ENCODE assay signal across 20 cellular contexts in genomic region chr16:87454391-87454790, GRCh38. TPM values are rescaled to one million over a fixed set of nuclear protein-coding genes. Genes with fewer than 3 reads are reported as not detected.
DNase-seq lines count a peak whose midpoint lies in the region; ATAC-seq, FAIRE-seq and TF ChIP-seq lines count a peak whose summit lies in the region.
"Had no signal": no experiment of that assay in that cellular context is flagged by ENCODE, and none has a peak within 500 bp of the region (broad histone marks: within the 10 kb centered on the region; RNA-seq: fewer than 3 reads in every experiment).

No MANE protein-coding gene starts in this region.

- H2BK120ac ChIP-seq in IMR-90 (ENCODE audit: low read depth, low read length): no peak overlapping the region

- H4K5ac ChIP-seq in IMR-90 (ENCODE audit: low read depth, low read length): no peak overlapping the region

- H3K4ac ChIP-seq in IMR-90 (ENCODE audit: low read depth, low read length): no peak overlapping the region

- H4K91ac ChIP-seq in IMR-90 (ENCODE audit: insufficient read depth, low read depth, low read length): no peak overlapping the region

- TF ChIP-seq EP300 in A549 (IDR thresholded peaks at IDR 0.05): no peak

- no peaks in the 10 kb centered on the region for H3K9me3 ChIP-seq in A549
- no peaks in the 10 kb centered on the region for H3K9me3 ChIP-seq in IMR-90 (ENCODE audit: control insufficient read depth, insufficient read depth, low read length)
- no peaks in the 10 kb centered on the region for H3K9me3 ChIP-seq in liver (ENCODE audit: control insufficient read depth in 4 of 4, low read length in 3 of 4)
- H3K9me3 ChIP-seq: Caco-2 had no signal

- H3K27me3 ChIP-seq in IMR-90 (ENCODE audit: control insufficient read depth, insufficient read depth, low read length) (no peaks in the 10 kb centered on the region), liver (ENCODE audit: control insufficient read depth in 4 of 4, insufficient read depth in 4 of 4, low read length in 3 of 4) (no peaks in the 10 kb centered on the region), foreskin keratinocyte (no peaks in the 10 kb centered on the region)

- H3K9me3 Mint-ChIP-seq in activated naive CD4-positive, alpha-beta T cell treated with anti-CD3 and anti-CD28 coated beads, Interleukin-2, amount 50 U/mL, for 24 hours: no peaks in the 10 kb centered on the region
- H3K9me3 Mint-ChIP-seq: CD8-positive, alpha-beta T cell had no signal

- H2BK15ac ChIP-seq in IMR-90 (ENCODE audit: low read depth, low read length): peak overlapping the region; percentile 46; the same call in 1 of the 3 replicates

- H3K4me3 ChIP-seq in A549 (no peak overlapping the region), IMR-90 (ENCODE audit: insufficient read depth, low read depth, low read length) (no peak overlapping the region), liver (ENCODE audit: low read depth in 1 of 3, low read length in 3 of 3) (no peak overlapping the region)
- H3K4me3 ChIP-seq: GM23248 had no signal

- peaks cover 14% of the 10 kb centered on the region for H4K20me1 ChIP-seq in IMR-90 (ENCODE audit: insufficient read depth, low read length)

- H3K79me1 ChIP-seq in IMR-90 (ENCODE audit: low read depth in 1 of 2, low read length in 2 of 2): peaks cover 20 to 70% of the 10 kb centered on the region in 2 experiments

- no peak overlapping the region for H2AFZ ChIP-seq in IMR-90 (replicated peaks; ENCODE audit: low read length, poor library complexity)
- H2AFZ ChIP-seq: GM23248 had no signal

- TF ChIP-seq CTCF in A549 (IDR thresholded peaks at IDR 0.05) (no peak), IMR-90 (conservative IDR thresholded peaks at IDR 0.05; ENCODE audit: low read depth, low read length) (no peak), liver (IDR thresholded peaks at IDR 0.05; ENCODE audit: low read depth, low read length, missing input control) (no peak), foreskin keratinocyte (conservative IDR thresholded peaks at IDR 0.05) (no peak)

- no peak overlapping the region for H3K56ac ChIP-seq in IMR-90 (ENCODE audit: extremely low read depth, insufficient read depth, low read length)

- H3K36me3 ChIP-seq in IMR-90 (ENCODE audit: control insufficient read depth, insufficient read depth, low read length) (peaks cover 26% of the 10 kb centered on the region), liver (ENCODE audit: control insufficient read depth in 4 of 4, insufficient read depth in 3 of 4, low read depth in 1 of 4, low read length in 3 of 4) (peaks cover 3 to 39% (median 21%) of the 10 kb centered on the region in 4 donors)

- TF ChIP-seq POLR2A in A549 (IDR thresholded peaks at IDR 0.05; ENCODE audit: low read length) (no peak), IMR-90 (IDR thresholded peaks at IDR 0.05; ENCODE audit: low read depth, low read length) (no peak)

- BruUV-seq in IMR-90 (replicated peaks; lab: Mats Ljungman, UMichigan): no TSS peak

- H3K4me2 ChIP-seq in A549 (no peak overlapping the region), IMR-90 (ENCODE audit: low read depth, low read length) (no peak overlapping the region)

- ATAC-seq in A549 (no peak), IMR-90 (ENCODE audit: low read depth) (no peak), GM21723 (IDR thresholded peaks at IDR 0.05; ENCODE audit: unreplicated experiment) (no peak), GM21360 (IDR thresholded peaks at IDR 0.05; ENCODE audit: unreplicated experiment) (no peak), foreskin keratinocyte (no peak)
- ATAC-seq: CD8-positive, alpha-beta T cell had no signal

- DNase-seq in activated naive CD4-positive, alpha-beta T cell treated with anti-CD3 and anti-CD28 coated beads, Interleukin-2, amount 50 U/mL, for 16 hours: no peak
- no peak for DNase-seq in A549 (ENCODE audit: low read depth in 1 of 2, low spot score in 1 of 2)
- no peak for DNase-seq in IMR-90
- DNase-seq in foreskin keratinocyte: no peak
- DNase-seq: 8988T; C1 segment of cervical spinal cord; Caco-2; CD8-positive, alpha-beta T cell; DMS153; DND-41; GM23248; H7; HCEC 1CT had no signal

- H3K4me1 ChIP-seq in A549 (peaks cover 16% of the 10 kb centered on the region), IMR-90 (ENCODE audit: control insufficient read depth, insufficient read depth, low read length) (peaks cover 17% of the 10 kb centered on the region), liver (ENCODE audit: control insufficient read depth in 4 of 4, insufficient read depth in 4 of 4, low read length in 3 of 4) (peaks cover 0 to 19% (median 9%) of the 10 kb centered on the region in 4 donors), foreskin keratinocyte (peaks cover 17% of the 10 kb centered on the region)

- H3K23ac ChIP-seq in IMR-90 (ENCODE audit: low read depth, low read length): no peak overlapping the region

- H3K4me3 Mint-ChIP-seq in activated naive CD4-positive, alpha-beta T cell treated with anti-CD3 and anti-CD28 coated beads, Interleukin-2, amount 50 U/mL, for 24 hours: no peak overlapping the region
- H3K4me3 Mint-ChIP-seq: CD8-positive, alpha-beta T cell had no signal

- H3K4me1 Mint-ChIP-seq in activated naive CD4-positive, alpha-beta T cell treated with anti-CD3 and anti-CD28 coated beads, Interleukin-2, amount 50 U/mL, for 24 hours: peaks cover 31% of the 10 kb centered on the region

- H3K18ac ChIP-seq in IMR-90 (ENCODE audit: low read depth, low read length): no peak overlapping the region

- H3K14ac ChIP-seq in IMR-90 (replicated peaks; ENCODE audit: low read depth, low read length): no peak overlapping the region

- dilution Hi-C loops in IMR-90 (cut with HindIII; ENCODE audit: low sequenced_read_pairs, unreplicated experiment): no loop called here

- intact Hi-C loops in IMR-90 (cut with micrococcal nuclease): no loop called here

- H3K9me1 ChIP-seq in IMR-90 (ENCODE audit: insufficient read depth, low read length): peaks cover 21% of the 10 kb centered on the region

- CTCF ChIA-PET in A549 (lab: Yijun Ruan, JAX): interaction anchor here (0.7 to 4.9 kb wide), 5 partner anchors 12 to 181 kb away, joined by 3 to 20 read pairs (median 3); no protein-coding TSS in a partner anchor
- CTCF ChIA-PET in IMR-90 (lab: Yijun Ruan, JAX): no interaction called here

- no peak overlapping the region for H2AK5ac ChIP-seq in IMR-90 (ENCODE audit: low read depth, low read length)

- H3K9ac ChIP-seq in IMR-90 (ENCODE audit: low read depth, low read length): no peak overlapping the region
- no peak overlapping the region for H3K9ac ChIP-seq in liver (ENCODE audit: low read depth in 1 of 2, low read length in 2 of 2)
- H3K9ac ChIP-seq: GM23248 had no signal

- in situ Hi-C loops in IMR-90 (cut with MboI; ENCODE audit: low sequenced_read_pairs): no loop called here

- no peak overlapping the region for H2BK20ac ChIP-seq in IMR-90 (ENCODE audit: low read depth, low read length)

- POLR2A ChIA-PET in A549 (lab: Yijun Ruan, JAX) (no interaction called here), IMR-90 (lab: Charles Lee; ENCODE audit: unreplicated experiment) (no interaction called here)

- 95% methylated on average over 3 of the region's 3 CpGs for WGBS in A549 (ENCODE audit: missing lambda C conversion rate)
- WGBS in IMR-90 (ENCODE audit: extremely low coverage in 2 of 2, insufficient read length in 1 of 2), 2 experiments: no CpG with 5 or more reads among the region's 3 CpGs
- WGBS in liver: 85% methylated on average over 3 of the region's 3 CpGs

- TF ChIP-seq RAD21 in A549 (conservative IDR thresholded peaks at IDR 0.05 in 1 of 2, IDR thresholded peaks at IDR 0.05 in 1 of 2): no peak
- no peak for TF ChIP-seq RAD21 in IMR-90 (IDR thresholded peaks at IDR 0.05; ENCODE audit: low read length)
- TF ChIP-seq RAD21 in liver (IDR thresholded peaks at IDR 0.05): no peak

- no peak overlapping the region for H2AK9ac ChIP-seq in IMR-90 (replicated peaks; ENCODE audit: low read depth, low read length, poor library complexity)

- H3K27ac ChIP-seq in A549: no peak overlapping the region
- no peak overlapping the region for H3K27ac ChIP-seq in IMR-90 (ENCODE audit: insufficient read depth, low read length)
- no peak overlapping the region for H3K27ac ChIP-seq in liver (ENCODE audit: low read depth in 1 of 2, low read length in 2 of 2)
- H3K27ac ChIP-seq in foreskin keratinocyte: no peak overlapping the region
- H3K27ac ChIP-seq: GM23248 had no signal

- no peak overlapping the region for H4K8ac ChIP-seq in IMR-90 (ENCODE audit: low read depth in 2 of 2, low read length in 2 of 2)

- H3K27me3 Mint-ChIP-seq in activated naive CD4-positive, alpha-beta T cell treated with anti-CD3 and anti-CD28 coated beads, Interleukin-2, amount 50 U/mL, for 24 hours: no peaks in the 10 kb centered on the region

- no peak for FAIRE-seq in A549 (lab: Jason Lieb, UNC)
- FAIRE-seq: G401.6, GM12892, H1 had no signal

- H2BK5ac ChIP-seq in IMR-90 (ENCODE audit: low read depth, low read length, poor library complexity, severe bottlenecking): no peak overlapping the region

- peak overlapping the region; percentile 46 for H3K27ac Mint-ChIP-seq in activated naive CD4-positive, alpha-beta T cell treated with anti-CD3 and anti-CD28 coated beads, Interleukin-2, amount 50 U/mL, for 24 hours
- H3K27ac Mint-ChIP-seq: CD8-positive, alpha-beta T cell had no signal

- peaks cover 3% of the 10 kb centered on the region for H3K36me3 Mint-ChIP-seq in activated naive CD4-positive, alpha-beta T cell treated with anti-CD3 and anti-CD28 coated beads, Interleukin-2, amount 50 U/mL, for 24 hours

TF ChIP-seq in A549, 52 proteins besides CTCF, POLR2A, EP300 and RAD21:
- TF ChIP-seq EHF (CRISPR knock-in tag; IDR thresholded peaks at IDR 0.05) (no peak), MAFK (IDR thresholded peaks at IDR 0.05; ENCODE audit: partially characterized antibody) (peak; percentile 28)

TF ChIP-seq in IMR-90, 13 proteins besides CTCF, POLR2A, EP300 and RAD21 (continues in another document):
- peak; percentile 42 for TF ChIP-seq MAFK (IDR thresholded peaks at IDR 0.05; ENCODE audit: low read depth, low read length)
- no peak for TF ChIP-seq RFX5 (IDR thresholded peaks at IDR 0.05; ENCODE audit: low read depth, low read length)

RNA-seq across cellular contexts. Expression of gene ZCCHC14, which starts 38.4 kb away (rescaled TPM):
- polyA plus RNA-seq in A549 (2011; rRNA removed) (3.8 and 5.5 TPM in 2 replicates), A549 (2017; fragmentation: RNase III; extraction: RNeasy Plus Mini Kit Qiagen cat#74134 plus additional on column Dnase treatment) (6.1 to 7.3 TPM (median 6.5 TPM) in 3 replicates), IMR-90 (2012; rRNA removed) (5.3 and 7.4 TPM in 2 replicates), liver (1 to 10 TPM; 6.3 to 8.9 TPM), foreskin keratinocyte (2.6 and 2.8 TPM in 2 replicates)
- polyA plus RNA-seq in A549 (2012; cell fraction: cytosol; rRNA removed): 3.8 and 5.3 TPM in 2 replicates
- 10.8 and 15.5 TPM in 2 replicates for polyA plus RNA-seq in A549 (2012; cell fraction: nucleus; rRNA removed)
- polyA minus RNA-seq in A549 (2011; rRNA and poly(A)+ RNA removed): 7.2 and 8.0 TPM in 2 replicates
- total RNA-seq in IMR-90 (2012; rRNA removed) (2.5 and 2.8 TPM in 2 replicates), liver (10 to 100 TPM in 1 of 2 donors, 1 to 10 TPM in 1; 7.1 to 21.7 TPM), foreskin keratinocyte (8.4 and 8.5 TPM in 2 replicates)
- 3.1 and 5.0 TPM in 2 replicates for polyA plus RNA-seq in IMR-90 (2012; cell fraction: cytosol; rRNA removed)
- polyA plus RNA-seq in IMR-90 (2012; cell fraction: nucleus; rRNA removed; ENCODE audit: low replicate concordance): 18.4 and 27.2 TPM in 2 replicates
